8 cellular contexts compared by ENCODE assay signal in the genomic region with DNA sequence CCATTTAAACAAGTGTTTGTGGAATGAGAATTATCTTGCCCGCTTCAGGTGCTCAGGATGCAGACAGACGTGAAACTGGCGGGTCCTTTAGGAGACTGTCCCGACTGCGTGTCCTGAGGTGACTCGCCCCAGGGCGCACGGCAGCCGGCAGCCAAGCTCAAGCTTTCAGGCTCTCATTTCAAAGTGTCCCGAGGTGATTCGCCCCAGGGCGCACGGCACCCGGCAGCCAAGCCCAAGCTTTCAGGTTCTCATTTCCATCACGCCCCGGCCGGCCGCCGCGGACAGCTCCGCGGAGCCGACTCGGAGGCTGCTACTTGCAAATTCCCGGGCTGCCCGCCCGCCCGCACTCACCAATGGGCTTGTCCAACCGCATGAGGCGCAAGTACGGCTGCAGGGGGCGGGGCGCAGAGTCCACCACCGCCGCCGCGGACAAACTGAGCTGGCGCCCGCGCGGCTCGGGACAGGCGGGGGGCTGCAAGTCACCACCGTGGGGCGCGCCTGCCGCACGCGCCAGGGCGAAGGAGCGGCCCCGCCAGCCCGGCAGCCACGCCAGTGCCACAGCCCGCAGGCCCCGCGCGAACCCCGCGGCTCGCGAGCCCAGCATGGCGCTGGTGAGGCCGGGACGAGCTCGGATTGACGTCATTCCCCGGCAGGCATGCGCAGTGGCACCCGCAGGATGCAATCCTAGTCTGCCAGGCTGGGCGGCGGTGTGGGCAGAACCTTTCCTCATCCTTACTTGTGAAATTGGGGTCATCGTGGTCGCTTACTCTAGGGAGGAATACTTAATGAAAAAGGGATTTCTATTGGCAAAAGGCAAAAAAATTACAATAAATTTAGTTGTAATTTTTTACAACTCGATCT. TPM values are rescaled to one million over a fixed set of nuclear protein-coding genes. Genes with fewer than 3 reads are reported as not detected.
DNase-seq lines count a peak whose midpoint lies in the region; ATAC-seq and TF ChIP-seq lines count a peak whose summit lies in the region.

A gene with protein sequence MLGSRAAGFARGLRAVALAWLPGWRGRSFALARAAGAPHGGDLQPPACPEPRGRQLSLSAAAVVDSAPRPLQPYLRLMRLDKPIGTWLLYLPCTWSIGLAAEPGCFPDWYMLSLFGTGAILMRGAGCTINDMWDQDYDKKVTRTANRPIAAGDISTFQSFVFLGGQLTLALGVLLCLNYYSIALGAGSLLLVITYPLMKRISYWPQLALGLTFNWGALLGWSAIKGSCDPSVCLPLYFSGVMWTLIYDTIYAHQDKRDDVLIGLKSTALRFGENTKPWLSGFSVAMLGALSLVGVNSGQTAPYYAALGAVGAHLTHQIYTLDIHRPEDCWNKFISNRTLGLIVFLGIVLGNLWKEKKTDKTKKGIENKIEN (minus strand): TSS at position 638 of the 861 bp plus-strand sequence. CDS start 34 bp downstream, at position 604.

- peaks cover 12% of the 10 kb centered on the region for H3K27me3 ChIP-seq in HUES6 (ENCODE audit: control insufficient read depth, insufficient read depth, low read length)

- H3K9me2 ChIP-seq in OCI-LY7 (ENCODE audit: insufficient read depth, low read length) = no peaks in the 10 kb centered on the region

- DNase-seq in DMS 273 (lab: John Stamatoyannopoulos, UW; ENCODE audit: unreplicated experiment) = peak; percentile 95
- peak; percentile 94 for DNase-seq in OCI-LY7 (ENCODE audit: low spot score)
- peak; percentile 91 for DNase-seq in activated T-cell treated with anti-CD3 and anti-CD28 coated beads for 24 hours (ENCODE audit: low read depth)
- peak; percentile 94 for DNase-seq in epithelial cell of esophagus (ENCODE audit: low read depth)
- DNase-seq in mucosa of descending colon = peak; percentile 97 to 98 (median 97)
- DNase-seq in stimulated activated CD8-positive, alpha-beta memory T cell treated with anti-CD3 and anti-CD28 coated beads, Interleukin-4, amount 100 ng/mL, for 24 hours (ENCODE audit: low read depth) = peak; percentile 94

- peaks cover 14% of the 10 kb centered on the region; the same call in 1 of the 2 replicates for H4K20me1 ChIP-seq in OCI-LY7 (ENCODE audit: insufficient read depth, low read length)

- peak; percentile 82 for ATAC-seq in GM21423 (IDR thresholded peaks at IDR 0.05; ENCODE audit: unreplicated experiment)
- ATAC-seq in mucosa of descending colon = peak; percentile 94

- H3K9me3 ChIP-seq in HUES6 (ENCODE audit: control insufficient read depth, insufficient read depth, low read depth, low read length) = no peaks in the 10 kb centered on the region
- H3K9me3 ChIP-seq in OCI-LY7 (ENCODE audit: low read length) = no peaks in the 10 kb centered on the region
- H3K9me3 ChIP-seq in mucosa of descending colon = no peaks in the 10 kb centered on the region

- TF ChIP-seq CTCF in OCI-LY7 (conservative IDR thresholded peaks at IDR 0.05; ENCODE audit: low read length) (peak; percentile 61), epithelial cell of esophagus (IDR thresholded peaks at IDR 0.05; ENCODE audit: insufficient read depth, low read depth, low read length, missing control alignments) (peak; percentile 18), mucosa of descending colon (IDR thresholded peaks at IDR 0.05) (peak; percentile 31)

- H3K27ac ChIP-seq in HUES6 (ENCODE audit: low read depth, low read length) = peak within 1 kb of the TSS; percentile 69
- peak within 1 kb of the TSS; percentile 58 for H3K27ac ChIP-seq in OCI-LY7 (ENCODE audit: low read depth, low read length, poor library complexity, severe bottlenecking)

- intact Hi-C loops in OCI-LY7 (cut with micrococcal nuclease; ENCODE audit: unreplicated experiment) (loop anchor here (2.0 to 10.0 kb wide), 5 partner anchors 170 to 820 kb away; partner anchors contain the start of genes HELQ, MRPS18C and SEC31A), mucosa of descending colon (cut with DNase I, micrococcal nuclease) (loop anchor here (10.0 kb wide), 2 partner anchors 210 to 390 kb away; partner anchors contain the start of gene SEC31A (in 1 of the 2))

- H2AFZ ChIP-seq in OCI-LY7 (ENCODE audit: low read length) = peak within 1 kb of the TSS; percentile 97

- peaks cover 22% of the 10 kb centered on the region; the same call in 1 of the 2 replicates for H3K79me2 ChIP-seq in OCI-LY7 (ENCODE audit: insufficient read depth, low read depth, low read length)

- no TSS peak for BruUV-seq in OCI-LY7 (replicated peaks; lab: Mats Ljungman, UMichigan)

- no peaks in the 10 kb centered on the region for H3K36me3 ChIP-seq in HUES6 (ENCODE audit: control insufficient read depth, insufficient read depth, low read length)
- no peaks in the 10 kb centered on the region for H3K36me3 ChIP-seq in OCI-LY7 (ENCODE audit: insufficient read depth, low read length)
- H3K36me3 ChIP-seq in mucosa of descending colon (ENCODE audit: low read depth) = no peaks in the 10 kb centered on the region

- CTCF ChIA-PET in OCI-LY7 (lab: Charles Lee; ENCODE audit: unreplicated experiment) = interaction anchor here (0.5 to 1.7 kb wide), 5 partner anchors 170 to 822 kb away, joined by 3 to 4 read pairs (median 3); partner anchors contain the start of gene COPS4

- POLR2A ChIA-PET in OCI-LY7 (lab: Charles Lee) = interaction anchor here (0.5 to 2.4 kb wide), 22 partner anchors 11 to 1357 kb away, joined by 3 to 16 read pairs (median 4); partner anchors contain the start of genes COPS4 and THAP9

- peak within 1 kb of the TSS; percentile 81 for H3K9ac ChIP-seq in HUES6 (ENCODE audit: low read length)

- H3K4me1 ChIP-seq in HUES6 (ENCODE audit: control insufficient read depth, insufficient read depth, low read length) (peaks cover 4% of the 10 kb centered on the region; the same call in 1 of the 2 replicates), OCI-LY7 (ENCODE audit: insufficient read depth, low read length, poor library complexity, severe bottlenecking) (peaks cover 40% of the 10 kb centered on the region), mucosa of descending colon (ENCODE audit: low read depth) (peaks cover 10% of the 10 kb centered on the region)

- peak within 1 kb of the TSS; percentile 73 for H3K4me2 ChIP-seq in OCI-LY7 (ENCODE audit: low read length)

- H3K4me3 ChIP-seq in HUES6 (ENCODE audit: low read depth, low read length) (peak within 1 kb of the TSS; percentile 77), OCI-LY7 (ENCODE audit: low read depth, low read length, poor library complexity, severe bottlenecking) (peak within 1 kb of the TSS; percentile 81), epithelial cell of esophagus (ENCODE audit: low read length) (peak within 1 kb of the TSS; percentile 70), mucosa of descending colon (peak within 1 kb of the TSS; percentile 50)

RNA-seq across cellular contexts. Expression of the gene that starts here (rescaled TPM):
- 12.1 and 12.8 TPM in 2 replicates for total RNA-seq in OCI-LY7 (2014; rRNA removed; shearing (Covaris generic))
- total RNA-seq in OCI-LY7 (2022) (14.4 and 17.9 TPM in 2 replicates), mucosa of descending colon (10 to 100 TPM; 12.5 to 21.6 (median 18.1) TPM)

Comparison
In these comparisons a context has a peak if more than half of its experiments do, and no peak if none do; other contexts are left out.
1. Peak in every context shown above with its lines: DNase-seq, ATAC-seq, H3K4me3 ChIP-seq and H3K27ac ChIP-seq.